Comparison of ENCODE assay signal across 7 cellular contexts in genomic region chr14:60648169-60648933, GRCh38. TPM values are rescaled to one million over a fixed set of nuclear protein-coding genes. Genes with fewer than 3 reads are reported as not detected.
DNase-seq lines count a peak whose midpoint lies in the region; ATAC-seq and TF ChIP-seq lines count a peak whose summit lies in the region.

No MANE protein-coding gene starts in this region.

- peaks cover 96% of the 10 kb centered on the region for H3K27me3 Mint-ChIP-seq in progenitor cell of endocrine pancreas

- H3K4me3 ChIP-seq in GM12864 (ENCODE audit: low read depth, low read length) (peak overlapping the region; percentile 15), epithelial cell of proximal tubule (ENCODE audit: low read depth, low read length) (peak overlapping the region; percentile 57)

- no peak for DNase-seq in GM12864 (ENCODE audit: low read depth)
- DNase-seq in NCI-H69 (lab: John Stamatoyannopoulos, UW), result peak; percentile 62
- DNase-seq in epithelial cell of proximal tubule (ENCODE audit: low read depth), result no peak
- DNase-seq in progenitor cell of endocrine pancreas (ENCODE audit: low spot score, unreplicated experiment), result no peak
- no peak for DNase-seq in GM13976 (ENCODE audit: low spot score)
- no peak for DNase-seq in head of caudate nucleus

- H3K4me1 Mint-ChIP-seq in progenitor cell of endocrine pancreas (ENCODE audit: low read depth), result peaks cover 22% of the 10 kb centered on the region

- no peak for ATAC-seq in GM21447 (IDR thresholded peaks at IDR 0.05; ENCODE audit: unreplicated experiment)

- H3K27ac Mint-ChIP-seq in progenitor cell of endocrine pancreas, result peak overlapping the region; percentile 82

- in situ Hi-C loops in GM13976 (cut with MboI; ENCODE audit: low sequenced_read_pairs, unreplicated experiment), result no loop called here

- H3K9me3 Mint-ChIP-seq in progenitor cell of endocrine pancreas (ENCODE audit: low read depth), result no peaks in the 10 kb centered on the region

- intact Hi-C loops in head of caudate nucleus (cut with DNase I), result no loop called here

- no peaks in the 10 kb centered on the region for H3K36me3 Mint-ChIP-seq in progenitor cell of endocrine pancreas (ENCODE audit: insufficient read depth)

- peak overlapping the region; percentile 60 for H3K4me3 Mint-ChIP-seq in progenitor cell of endocrine pancreas (ENCODE audit: low read depth)

- TF ChIP-seq CTCF in GM12864 (IDR thresholded peaks at IDR 0.05; ENCODE audit: low read depth, low read length, missing control alignments) (no peak), epithelial cell of proximal tubule (conservative IDR thresholded peaks at IDR 0.05; ENCODE audit: low read depth, low read length) (peak; percentile 5), progenitor cell of endocrine pancreas (IDR thresholded peaks at IDR 0.05; ENCODE audit: unreplicated experiment) (no peak), GM13976 (IDR thresholded peaks at IDR 0.05; ENCODE audit: borderline replicate concordance, control extremely low read depth, extremely low read depth, insufficient read depth, missing control alignments) (no peak)

RNA-seq across cellular contexts. Expression of gene SIX1, which starts 0.9 kb away (rescaled TPM):
- total RNA-seq in epithelial cell of proximal tubule (4.6 and 6.5 TPM in 2 replicates), progenitor cell of endocrine pancreas (0.79 and 1.0 TPM in 2 replicates)
